ENCODE assay signal across 19 cellular contexts in the genomic region with DNA sequence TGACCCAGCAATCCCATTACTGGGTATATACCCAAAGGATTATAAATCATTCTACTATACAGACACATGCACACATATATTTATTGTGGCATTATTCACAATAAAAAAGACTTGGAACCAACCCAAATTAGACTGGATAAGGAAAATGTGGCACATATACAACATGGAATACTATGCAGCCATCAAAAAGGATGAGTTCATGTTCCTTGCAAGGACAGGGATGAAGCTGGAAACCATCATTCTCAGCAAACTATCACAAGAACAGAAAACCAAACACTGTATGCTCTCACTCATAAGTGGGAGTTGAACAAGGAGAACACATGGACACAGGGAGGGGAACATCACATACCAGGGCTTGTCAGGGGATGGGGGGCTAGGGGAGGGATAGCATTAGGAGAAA. TPM values are rescaled to one million over a fixed set of nuclear protein-coding genes. Genes with fewer than 3 reads are reported as not detected.
"Had no signal": no experiment of that assay in that cellular context is flagged by ENCODE, and none has a peak within 500 bp of the region (broad histone marks: within the 10 kb centered on the region; RNA-seq: fewer than 3 reads in every experiment).

No MANE protein-coding gene starts in this region.

RNA-seq across cellular contexts. Expression of gene DSPP, which starts 34.0 kb away (rescaled TPM):
- total RNA-seq: naive thymus-derived CD8-positive, alpha-beta T cell; natural killer cell treated with Interleukin-12 subunit alpha and Interleukin-12 subunit beta and Interleukin-15 and Interleukin-18, amount 100 ng/mL, for 72 hours; neural crest cell; omental fat pad; osteocyte; pancreas; posterior vena cava; prostate gland; pulmonary artery endothelial cell; right atrium auricular region; sciatic nerve; smooth muscle cell; spleen; subcutaneous adipose tissue; thoracic aorta; transverse colon; upper lobe of right lung; urinary bladder; uterus had no signal
- polyA plus RNA-seq: naive thymus-derived CD8-positive, alpha-beta T cell; pancreas; smooth muscle cell; spleen; urinary bladder had no signal

RNA-seq across cellular contexts. Expression of gene SPARCL1, which starts 45.2 kb away (rescaled TPM):
- total RNA-seq: naive thymus-derived CD8-positive, alpha-beta T cell; natural killer cell treated with Interleukin-12 subunit alpha and Interleukin-12 subunit beta and Interleukin-15 and Interleukin-18, amount 100 ng/mL, for 72 hours; smooth muscle cell had no signal
- polyA plus RNA-seq: naive thymus-derived CD8-positive, alpha-beta T cell; smooth muscle cell had no signal
